15 cellular contexts compared by ENCODE assay signal in genomic region chr13:43448605-43449004, GRCh38.
"Had no signal": no experiment of that assay in that cellular context is flagged by ENCODE, and none has a peak within 500 bp of the region (broad histone marks: within the 10 kb centered on the region; RNA-seq: fewer than 3 reads in every experiment).

No MANE protein-coding gene starts in this region.

- H3K4me3 ChIP-seq: cardiac muscle cell, heart left ventricle, prostate gland, sigmoid colon, uterus had no signal

- H3K27ac ChIP-seq: cardiac muscle cell, foreskin keratinocyte, heart left ventricle, neutrophil, prostate gland, sigmoid colon, uterus had no signal

- H3K9me3 ChIP-seq: heart left ventricle, neutrophil, prostate gland, sigmoid colon, uterus had no signal

- ATAC-seq: foreskin keratinocyte; heart left ventricle; left ventricle myocardium superior; stimulated activated naive CD8-positive, alpha-beta T cell treated with anti-CD3 and anti-CD28 coated beads, Interleukin-15, Interleukin-2, amounts not matched to agents 100 U/mL and 50 U/mL, for 24 hours had no signal

- H3K4me1 ChIP-seq: foreskin keratinocyte, heart left ventricle, prostate gland, uterus had no signal

- H3K36me3 ChIP-seq: cardiac muscle cell, heart left ventricle, neutrophil, prostate gland, sigmoid colon, uterus had no signal

- DNase-seq: activated CD4-positive, alpha-beta T cell treated with anti-CD3 and anti-CD28 coated beads, Interleukin-2, amount 50 U/mL, for 4 hours; activated CD4-positive, CD25-positive, alpha-beta regulatory T cell treated with anti-CD3 and anti-CD28 coated beads, Interleukin-2, amount 50 U/mL, for 72 hours; activated effector memory CD4-positive, alpha-beta T cell treated with Interleukin-2 at 50 U/mL for 16 hours; activated T-cell treated with anti-CD3 and anti-CD28 coated beads, Interleukin-2, amount 50 U/mL, for 24 hours; foreskin keratinocyte; heart left ventricle; left ventricle myocardium superior; mesendoderm; sigmoid colon; stimulated activated CD4-positive, alpha-beta T cell treated with anti-CD3 and anti-CD28 coated beads, Interleukin-2, amount 100 ng/mL, for 24 hours; stimulated activated naive CD8-positive, alpha-beta T cell treated with anti-CD3 and anti-CD28 coated beads, Interleukin-15, Interleukin-2, amounts not matched to agents 100 U/mL and 50 U/mL, for 24 hours; uterus had no signal

- H3K27me3 ChIP-seq: cardiac muscle cell, foreskin keratinocyte, heart left ventricle, neutrophil, sigmoid colon, uterus had no signal
